In genomic region chr10:6275022-6275997, GRCh38 we compare ENCODE assay signal across 8 cellular contexts.
DNase-seq lines count a peak whose midpoint lies in the region; ATAC-seq and TF ChIP-seq lines count a peak whose summit lies in the region.

No MANE protein-coding gene starts in this region.

- DNase-seq in CD4-positive, CD25-positive, alpha-beta regulatory T cell, result peak; percentile 67 to 83 (median 75)
- DNase-seq in M059J (ENCODE audit: low read depth) (peak; percentile 97), lung (ENCODE audit: low spot score) (peak; percentile 92), MM.1S (no peak)
- peak; percentile 97 for DNase-seq in activated CD4-positive, alpha-beta memory T cell treated with anti-CD3 and anti-CD28 coated beads for 36 hours
- DNase-seq in stimulated activated CD4-positive, alpha-beta T cell treated with anti-CD3 and anti-CD28 coated beads, TNF-alpha, amount 100 ng/mL, for 24 hours (ENCODE audit: low read depth in 3 of 3), result peak; percentile 73 to 92 (median 80)

- H2AFZ ChIP-seq in MM.1S (ENCODE audit: low read length), result no peak overlapping the region

- H3K27me3 ChIP-seq in CD4-positive, CD25-positive, alpha-beta regulatory T cell (ENCODE audit: control insufficient read depth, insufficient read depth, low read length), result no peaks in the 10 kb centered on the region
- H3K27me3 ChIP-seq in lung (ENCODE audit: control insufficient read depth, insufficient read depth) (no peaks in the 10 kb centered on the region), MM.1S (replicated peaks; ENCODE audit: insufficient read depth, low read length) (no peaks in the 10 kb centered on the region)

- H3K4me2 ChIP-seq in MM.1S (ENCODE audit: low read depth, low read length), result no peak overlapping the region

- peak overlapping the region; percentile 89 to 95 (median 90) for H3K27ac Mint-ChIP-seq in CD4-positive, CD25-positive, alpha-beta regulatory T cell
- H3K27ac Mint-ChIP-seq in activated CD4-positive, alpha-beta memory T cell treated with anti-CD3 and anti-CD28 coated beads for 36 hours, result peak overlapping the region; percentile 97
- peak overlapping the region; percentile 96 for H3K27ac Mint-ChIP-seq in dendritic cell treated with granulocyte-macrophage colony-stimulating factor and Interleukin-4, amounts not matched to agents 40 ng/mL and 50 ng/mL, for 4 days

- H3K79me2 ChIP-seq in MM.1S (ENCODE audit: low read length), result no peaks in the 10 kb centered on the region

- H3K36me3 Mint-ChIP-seq in CD4-positive, CD25-positive, alpha-beta regulatory T cell, result peaks cover 6% of the 10 kb centered on the region
- H3K36me3 Mint-ChIP-seq in activated CD4-positive, alpha-beta memory T cell treated with anti-CD3 and anti-CD28 coated beads for 36 hours, result peaks cover 9% of the 10 kb centered on the region
- peaks cover 5% of the 10 kb centered on the region for H3K36me3 Mint-ChIP-seq in dendritic cell treated with granulocyte-macrophage colony-stimulating factor and Interleukin-4, amounts not matched to agents 40 ng/mL and 50 ng/mL, for 4 days (ENCODE audit: low read depth)

- H4K20me1 ChIP-seq in MM.1S (ENCODE audit: insufficient read depth, low read length), result no peaks in the 10 kb centered on the region

- no peaks in the 10 kb centered on the region for H3K9me2 ChIP-seq in MM.1S (replicated peaks; ENCODE audit: insufficient read depth, low read length)

- H3K9me3 ChIP-seq in CD4-positive, CD25-positive, alpha-beta regulatory T cell (ENCODE audit: control insufficient read depth in 2 of 2, low read length in 2 of 2), result no peaks in the 10 kb centered on the region
- no peaks in the 10 kb centered on the region for H3K9me3 ChIP-seq in lung (ENCODE audit: control insufficient read depth in 2 of 2, insufficient read depth in 1 of 2, low read length in 1 of 2)
- H3K9me3 ChIP-seq in MM.1S (replicated peaks; ENCODE audit: insufficient read depth, low read length), result no peaks in the 10 kb centered on the region

- H3K36me3 ChIP-seq in CD4-positive, CD25-positive, alpha-beta regulatory T cell (ENCODE audit: control insufficient read depth, insufficient read depth, low read length), result no peaks in the 10 kb centered on the region
- H3K36me3 ChIP-seq in lung (ENCODE audit: control insufficient read depth in 2 of 2, insufficient read depth in 2 of 2, low read length in 2 of 2), result no peaks in the 10 kb centered on the region
- H3K36me3 ChIP-seq in MM.1S (replicated peaks; ENCODE audit: insufficient read depth, low read length), result no peaks in the 10 kb centered on the region

- H3F3A ChIP-seq in MM.1S (ENCODE audit: insufficient read depth, low read length), result no peaks in the 10 kb centered on the region

- peak overlapping the region; percentile 33 for H3K4me3 ChIP-seq in CD4-positive, CD25-positive, alpha-beta regulatory T cell (ENCODE audit: low read depth, low read length)
- H3K4me3 ChIP-seq in lung, result no peak overlapping the region
- H3K4me3 ChIP-seq in MM.1S (ENCODE audit: low read length), result no peak overlapping the region

- H3K4me3 Mint-ChIP-seq in CD4-positive, CD25-positive, alpha-beta regulatory T cell, result peak overlapping the region; percentile 62 to 88 (median 74)
- H3K4me3 Mint-ChIP-seq in activated CD4-positive, alpha-beta memory T cell treated with anti-CD3 and anti-CD28 coated beads for 36 hours, result peak overlapping the region; percentile 70
- peak overlapping the region; percentile 65 for H3K4me3 Mint-ChIP-seq in dendritic cell treated with granulocyte-macrophage colony-stimulating factor and Interleukin-4, amounts not matched to agents 40 ng/mL and 50 ng/mL, for 4 days

- peaks cover 35% of the 10 kb centered on the region for H3K4me1 ChIP-seq in CD4-positive, CD25-positive, alpha-beta regulatory T cell (ENCODE audit: control insufficient read depth, insufficient read depth, low read length, poor library complexity, severe bottlenecking)
- H3K4me1 ChIP-seq in lung (ENCODE audit: control insufficient read depth in 2 of 2, insufficient read depth in 2 of 2, low read length in 2 of 2) (peaks cover 3 to 15% of the 10 kb centered on the region in 2 donors), MM.1S (ENCODE audit: low read length) (no peaks in the 10 kb centered on the region)

- WGBS in lung, 2 donors, result 42 to 49% methylated on average over 29 of the region's 29 CpGs

- CTCF ChIA-PET in activated CD4-positive, alpha-beta memory T cell treated with anti-CD3 and anti-CD28 coated beads for 36 hours (lab: Charles Lee), result interaction anchor here (0.6 to 2.0 kb wide), 12 partner anchors 17 to 189 kb away, joined by 3 to 11 read pairs (median 4); partner anchors contain the start of gene PFKFB3

- H3K4me1 Mint-ChIP-seq in CD4-positive, CD25-positive, alpha-beta regulatory T cell, result peaks cover 5 to 41% (median 31%) of the 10 kb centered on the region in 4 donors
- peaks cover 62% of the 10 kb centered on the region for H3K4me1 Mint-ChIP-seq in activated CD4-positive, alpha-beta memory T cell treated with anti-CD3 and anti-CD28 coated beads for 36 hours (ENCODE audit: low read depth)
- peaks cover 36% of the 10 kb centered on the region for H3K4me1 Mint-ChIP-seq in dendritic cell treated with granulocyte-macrophage colony-stimulating factor and Interleukin-4, amounts not matched to agents 40 ng/mL and 50 ng/mL, for 4 days (ENCODE audit: low read depth)

- intact Hi-C loops in activated CD4-positive, alpha-beta memory T cell treated with anti-CD3 and anti-CD28 coated beads for 36 hours (cut with micrococcal nuclease), result loop anchor here (1.0 to 10.0 kb wide), 6 partner anchors 16 to 131 kb away; partner anchors contain the start of gene PFKFB3
- intact Hi-C loops in dendritic cell treated with granulocyte-macrophage colony-stimulating factor and Interleukin-4, amounts not matched to agents 40 ng/mL and 50 ng/mL, for 4 days (cut with micrococcal nuclease), result loop anchor here (1.0 kb wide), 2 partner anchors 8 to 25 kb away; no protein-coding TSS in a partner anchor

- POLR2A ChIA-PET in activated CD4-positive, alpha-beta memory T cell treated with anti-CD3 and anti-CD28 coated beads for 36 hours (lab: Charles Lee), result interaction anchor here (0.7 to 1.7 kb wide), 9 partner anchors 16 to 225 kb away, joined by 3 to 13 read pairs (median 4); partner anchors contain the start of gene PFKFB3

- ATAC-seq in CD4-positive, CD25-positive, alpha-beta regulatory T cell (ENCODE audit: low read depth in 2 of 2), result peak; percentile 89 to 91
- ATAC-seq in GM21515 (IDR thresholded peaks at IDR 0.05; ENCODE audit: unreplicated experiment) (peak; percentile 82), lung (ENCODE audit: insufficient read depth, low FRiP score) (peak; percentile 87)

- H3K9ac ChIP-seq in MM.1S (ENCODE audit: low read length), result no peak overlapping the region

- no peaks in the 10 kb centered on the region for H3K27me3 Mint-ChIP-seq in CD4-positive, CD25-positive, alpha-beta regulatory T cell
- no peaks in the 10 kb centered on the region for H3K27me3 Mint-ChIP-seq in activated CD4-positive, alpha-beta memory T cell treated with anti-CD3 and anti-CD28 coated beads for 36 hours
- peaks cover 16% of the 10 kb centered on the region for H3K27me3 Mint-ChIP-seq in dendritic cell treated with granulocyte-macrophage colony-stimulating factor and Interleukin-4, amounts not matched to agents 40 ng/mL and 50 ng/mL, for 4 days

- peak overlapping the region; percentile 59 for H3K27ac ChIP-seq in CD4-positive, CD25-positive, alpha-beta regulatory T cell (ENCODE audit: insufficient read depth, low read length, poor library complexity, severe bottlenecking)
- H3K27ac ChIP-seq in lung (ENCODE audit: low read depth in 1 of 2, low read length in 1 of 2) (peak overlapping the region; percentile 58 to 63), MM.1S (ENCODE audit: low read length) (no peak overlapping the region)

- peaks cover 0 to 2% (median 0%) of the 10 kb centered on the region in 7 donors for H3K9me3 Mint-ChIP-seq in CD4-positive, CD25-positive, alpha-beta regulatory T cell
- peaks cover 5% of the 10 kb centered on the region for H3K9me3 Mint-ChIP-seq in activated CD4-positive, alpha-beta memory T cell treated with anti-CD3 and anti-CD28 coated beads for 36 hours
- H3K9me3 Mint-ChIP-seq in dendritic cell treated with granulocyte-macrophage colony-stimulating factor and Interleukin-4, amounts not matched to agents 40 ng/mL and 50 ng/mL, for 4 days, result no peaks in the 10 kb centered on the region

- no peak for TF ChIP-seq CTCF in lung (IDR thresholded peaks at IDR 0.05; ENCODE audit: control extremely low read depth, extremely low read depth)
- no peak for TF ChIP-seq CTCF in MM.1S (IDR thresholded peaks at IDR 0.05; ENCODE audit: low read length)
